8 cellular contexts compared by ENCODE assay signal in the genomic region with DNA sequence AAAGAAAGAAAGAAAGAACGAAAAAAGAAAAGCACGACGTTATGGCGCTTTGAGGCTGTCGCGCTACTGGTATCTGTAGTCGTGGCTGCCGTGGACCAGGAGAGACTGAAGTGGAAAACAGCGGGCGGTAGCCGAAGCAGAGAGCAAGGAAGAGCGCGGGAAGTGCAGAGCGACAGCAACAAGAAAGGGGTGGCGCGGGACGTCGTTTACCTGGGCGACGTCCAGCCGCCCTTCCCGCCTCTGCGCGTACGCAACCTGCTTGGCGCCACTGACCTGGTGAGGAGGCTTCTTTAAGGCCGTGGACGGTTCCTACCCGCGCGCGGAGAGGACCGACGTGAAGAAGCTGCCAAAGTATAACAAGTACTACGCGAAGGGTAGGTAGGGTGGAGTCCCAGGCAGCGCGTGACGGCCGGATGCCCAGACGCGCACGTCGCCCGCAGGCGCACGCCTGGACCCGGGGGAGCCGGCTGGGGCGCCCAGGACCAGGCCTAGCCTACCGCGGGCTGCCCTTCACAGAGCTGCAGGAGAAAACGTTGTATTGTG. TPM values are rescaled to one million over a fixed set of nuclear protein-coding genes. Genes with fewer than 3 reads are reported as not detected.
DNase-seq lines count a peak whose midpoint lies in the region; ATAC-seq and TF ChIP-seq lines count a peak whose summit lies in the region.

No MANE protein-coding gene starts in this region.

- H3K36me3 ChIP-seq in esophagus (ENCODE audit: control insufficient read depth in 2 of 2, insufficient read depth in 2 of 2, low read length in 1 of 2) (peaks cover 0 to under 1% of the 10 kb centered on the region in 2 donors), ovary (no peaks in the 10 kb centered on the region), thyroid gland (no peaks in the 10 kb centered on the region)

- peak; percentile 95 for ATAC-seq in GM21447 (IDR thresholded peaks at IDR 0.05; ENCODE audit: unreplicated experiment)

- intact Hi-C loops in ovary (cut with DNase I) (loop anchor here in 1 of 4 donors (10.0 kb wide), 1 partner anchor 482 kb away; no protein-coding TSS in a partner anchor), thyroid gland (cut with DNase I) (loop anchor here (5.0 kb wide), 1 partner anchor 85 kb away; the partner anchor contains the start of gene TMEM267)

- H3K9me3 ChIP-seq in esophagus (ENCODE audit: control insufficient read depth in 2 of 2, insufficient read depth in 1 of 2, low read depth in 1 of 2, low read length in 1 of 2) (no peaks in the 10 kb centered on the region), ovary (no peaks in the 10 kb centered on the region), thyroid gland (no peaks in the 10 kb centered on the region)

- TF ChIP-seq CTCF in ovary (IDR thresholded peaks at IDR 0.05) (no peak), thyroid gland (IDR thresholded peaks at IDR 0.05) (peak in 1 of 6 experiments; percentile 6)

- DNase-seq in DMS153 (lab: John Stamatoyannopoulos, UW), result peak; percentile 26
- peak; percentile 23 for DNase-seq in KG1 (lab: John Stamatoyannopoulos, UW)
- DNase-seq in activated CD8-positive, alpha-beta memory T cell treated with anti-CD3 and anti-CD28 coated beads for 4 hours (ENCODE audit: low read depth in 2 of 2), result peak; percentile 16
- DNase-seq in ovary, result peak; percentile 16 to 57 (median 29)
- DNase-seq in thyroid gland, result peak; percentile 85 to 87
- DNase-seq in NCI-H774 (lab: John Stamatoyannopoulos, UW), result no peak

- H3K27me3 ChIP-seq in esophagus (ENCODE audit: control insufficient read depth in 1 of 2, insufficient read depth in 2 of 2, low read length in 2 of 2) (no peaks in the 10 kb centered on the region), ovary (no peaks in the 10 kb centered on the region), thyroid gland (no peaks in the 10 kb centered on the region)

- no peak for TF ChIP-seq EP300 in ovary (IDR thresholded peaks at IDR 0.05)

- peak overlapping the region; percentile 53 to 65 for H3K4me3 ChIP-seq in esophagus (ENCODE audit: low read depth in 1 of 2, low read length in 2 of 2)
- H3K4me3 ChIP-seq in ovary, result peak overlapping the region; percentile 39
- peak overlapping the region; percentile 27 to 33 (median 30) for H3K4me3 ChIP-seq in thyroid gland (replicated peaks in 1 of 3)

- H3K27ac ChIP-seq in esophagus (ENCODE audit: low read depth in 2 of 2, low read length in 1 of 2) (peak overlapping the region; percentile 47 to 85), ovary (no peak overlapping the region), thyroid gland (peak overlapping the region; percentile 64 to 90 (median 79))

- 2% methylated on average over 53 of the region's 53 CpGs for WGBS in esophagus, 2 donors
- 2 to 6% (median 4%) methylated on average over 53 of the region's 53 CpGs for WGBS in ovary, 3 donors
- 3 to 4% methylated on average over 45 to 53 of the region's 53 CpGs for WGBS in thyroid gland, 2 donors

- H3K4me1 ChIP-seq in esophagus (ENCODE audit: control insufficient read depth in 2 of 2, insufficient read depth in 2 of 2, low read length in 1 of 2), result no peaks in the 10 kb centered on the region
- H3K4me1 ChIP-seq in ovary (ENCODE audit: insufficient read depth), result peaks cover 3% of the 10 kb centered on the region
- H3K4me1 ChIP-seq in thyroid gland, result no peaks in the 10 kb centered on the region

- no peak for TF ChIP-seq POLR2A in ovary (IDR thresholded peaks at IDR 0.05)
- TF ChIP-seq POLR2A in thyroid gland (IDR thresholded peaks at IDR 0.05), result peak in 1 of 2 donors; percentile 80

RNA-seq across cellular contexts. Expression of gene CCL28, which starts 15.4 kb away (rescaled TPM):
- polyA plus RNA-seq in esophagus (1 to 10 TPM; 2.2 to 3.9 TPM), ovary (1 to 10 TPM in 1 of 2 donors, under 1 TPM in 1; 0.59 to 3.2 TPM)
- total RNA-seq in ovary (1 to 10 TPM in 5 of 7 donors, under 1 TPM in 1, not detected in 1; 0.82 to 2.2 (median 1.9) TPM), thyroid gland (10 to 100 TPM; 21.5 to 44.7 (median 32.7) TPM)

Comparison
In these comparisons a context has a peak if more than half of its experiments do, and no peak if none do; other contexts are left out.
1. H3K27ac ChIP-seq: peak in esophagus (2 of 2) and thyroid gland (3 of 3); none in ovary (0 of 2).
2. RNA of gene CCL28, which starts 15.4 kb away (total RNA-seq): 21.5 to 44.7 TPM in thyroid gland; 0.82 to 2.2 TPM in ovary; every median in the first group is over 4 times any median in the second.
3. Peak in every context shown above with its lines, with median percentiles within 50 percentile points of each other: H3K4me3 ChIP-seq.